In the genomic region with DNA sequence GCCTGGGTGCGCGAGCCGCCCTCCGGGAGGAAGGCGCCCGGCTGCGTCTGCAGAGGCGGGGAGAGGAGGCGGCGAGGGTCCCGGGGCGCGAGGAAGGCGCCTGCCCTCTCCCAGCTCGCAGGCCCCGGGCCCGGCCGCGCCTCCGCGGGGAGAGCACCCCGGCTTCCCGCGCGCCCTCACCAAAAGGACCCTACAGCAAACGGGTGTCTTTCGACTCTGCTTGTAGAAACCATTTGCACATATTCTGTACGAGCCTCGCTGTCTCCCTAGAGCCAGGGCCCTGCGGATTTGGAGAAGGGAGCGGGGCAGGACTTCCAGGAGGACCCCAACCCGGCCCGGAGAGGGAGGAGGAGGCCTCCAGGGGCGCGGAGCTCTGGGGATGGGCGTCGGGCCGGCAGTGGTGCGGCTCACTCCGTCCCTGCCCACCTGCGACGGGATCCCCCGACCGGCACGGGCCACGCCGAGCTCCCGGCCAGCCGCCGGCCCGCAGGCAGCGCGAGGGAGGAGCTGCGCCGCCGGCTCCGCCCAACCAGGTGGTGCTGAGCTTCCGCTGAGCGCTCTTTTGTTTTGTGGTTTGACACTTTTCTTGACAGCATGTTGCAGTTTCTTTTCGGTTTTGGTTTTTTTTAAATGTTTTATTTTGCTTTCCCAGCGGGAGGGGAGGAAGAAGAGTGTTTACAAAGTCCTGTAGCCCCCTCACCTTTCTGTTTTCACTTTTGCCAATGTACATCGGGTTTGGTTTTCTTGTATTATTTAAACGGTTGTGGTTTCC, we compare ENCODE assay signal across 8 cellular contexts.
DNase-seq lines count a peak whose midpoint lies in the region; ATAC-seq and TF ChIP-seq lines count a peak whose summit lies in the region.

No MANE protein-coding gene starts in this region.

- no peaks in the 10 kb centered on the region for H3K36me3 Mint-ChIP-seq in natural killer cell treated with Interleukin-12 subunit alpha and Interleukin-12 subunit beta and Interleukin-15 and Interleukin-18, amount 100 ng/mL, for 72 hours

- H3K36me3 ChIP-seq in upper lobe of left lung: peaks cover 0 to under 1% (median 0%) of the 10 kb centered on the region in 4 donors

- H3K4me3 ChIP-seq in dorsolateral prefrontal cortex: peak overlapping the region in 55 of 59 donors; percentile 0 to 57 (median 39)
- H3K4me3 ChIP-seq in upper lobe of left lung: peak overlapping the region; percentile 1 to 53 (median 41)

- DNase-seq in cardiac septum (ENCODE audit: low spot score) (peak; percentile 61), Right ventricle myocardium inferior (ENCODE audit: missing footprints) (no peak), UCSD-AML1 (lab: John Stamatoyannopoulos, UW; ENCODE audit: unreplicated experiment) (peak; percentile 71), dorsolateral prefrontal cortex (no peak), upper lobe of left lung (peak in 1 of 2 donors; percentile 86)
- peak; percentile 68 for DNase-seq in natural killer cell treated with Interleukin-12 subunit alpha and Interleukin-12 subunit beta and Interleukin-15 and Interleukin-18, amount 100 ng/mL, for 72 hours (ENCODE audit: low spot score)

- peaks cover 0 to 8% of the 10 kb centered on the region in 2 donors for H3K27me3 Mint-ChIP-seq in natural killer cell treated with Interleukin-12 subunit alpha and Interleukin-12 subunit beta and Interleukin-15 and Interleukin-18, amount 100 ng/mL, for 72 hours

- intact Hi-C loops in cardiac septum (cut with DNase I): no loop called here
- intact Hi-C loops in Right ventricle myocardium inferior (cut with DNase I): no loop called here
- intact Hi-C loops in dorsolateral prefrontal cortex (cut with DNase I): no loop called here

- 7 to 29% methylated on average over 32 to 47 of the region's 63 CpGs for whole genome bisulfite sequencing in upper lobe of left lung, 2 donors

- H3K27ac ChIP-seq in dorsolateral prefrontal cortex: no peak overlapping the region
- peak overlapping the region in 2 of 4 donors; percentile 40 to 52 for H3K27ac ChIP-seq in upper lobe of left lung

- peaks cover 0 to 27% (median 0%) of the 10 kb centered on the region in 45 donors for H3K27me3 ChIP-seq in dorsolateral prefrontal cortex
- H3K27me3 ChIP-seq in upper lobe of left lung: no peaks in the 10 kb centered on the region

- ATAC-seq in Right ventricle myocardium inferior (no peak), HG03432 (IDR thresholded peaks at IDR 0.05; ENCODE audit: unreplicated experiment) (peak; percentile 77), upper lobe of left lung (ENCODE audit: low FRiP score in 2 of 2) (peak in 1 of 2 donors; percentile 40), GM18861 (IDR thresholded peaks at IDR 0.05; ENCODE audit: unreplicated experiment) (no peak)
- peak; percentile 87 to 89 for ATAC-seq in natural killer cell treated with Interleukin-12 subunit alpha and Interleukin-12 subunit beta and Interleukin-15 and Interleukin-18, amount 100 ng/mL, for 72 hours

- H3K4me3 Mint-ChIP-seq in natural killer cell treated with Interleukin-12 subunit alpha and Interleukin-12 subunit beta and Interleukin-15 and Interleukin-18, amount 100 ng/mL, for 72 hours: peak overlapping the region; percentile 87

- H3K27ac Mint-ChIP-seq in natural killer cell treated with Interleukin-12 subunit alpha and Interleukin-12 subunit beta and Interleukin-15 and Interleukin-18, amount 100 ng/mL, for 72 hours: peak overlapping the region; percentile 70 to 76

- no peak for TF ChIP-seq POLR2A in upper lobe of left lung (IDR thresholded peaks at IDR 0.05)

- TF ChIP-seq CTCF in dorsolateral prefrontal cortex (IDR thresholded peaks at IDR 0.05 in 54 of 56, conservative IDR thresholded peaks at IDR 0.05 in 2 of 56; ENCODE audit: low read depth in 1 of 56, partially characterized antibody in 56 of 56) (no peak), upper lobe of left lung (IDR thresholded peaks at IDR 0.05) (no peak)

- peaks cover 0 to 15% (median 7%) of the 10 kb centered on the region in 4 donors for H3K4me1 ChIP-seq in upper lobe of left lung

- no peaks in the 10 kb centered on the region for H3K9me3 ChIP-seq in upper lobe of left lung

- no peaks in the 10 kb centered on the region for H3K9me3 Mint-ChIP-seq in natural killer cell treated with Interleukin-12 subunit alpha and Interleukin-12 subunit beta and Interleukin-15 and Interleukin-18, amount 100 ng/mL, for 72 hours

- H3K4me1 Mint-ChIP-seq in natural killer cell treated with Interleukin-12 subunit alpha and Interleukin-12 subunit beta and Interleukin-15 and Interleukin-18, amount 100 ng/mL, for 72 hours (ENCODE audit: low read depth in 2 of 2): peaks cover 31% of the 10 kb centered on the region in 2 donors

- TF ChIP-seq EP300 in upper lobe of left lung (IDR thresholded peaks at IDR 0.05): no peak

Comparison
In these comparisons a context has a peak if more than half of its experiments do, and no peak if none do; other contexts are left out.
1. DNase-seq: peak in cardiac septum (single experiment), UCSD-AML1 (single experiment) and natural killer cell treated with Interleukin-12 subunit alpha and Interleukin-12 subunit beta and Interleukin-15 and Interleukin-18, amount 100 ng/mL, for 72 hours (single experiment); none in Right ventricle myocardium inferior (single experiment) and dorsolateral prefrontal cortex (0 of 10).
2. ATAC-seq: peak in HG03432 (single experiment) and natural killer cell treated with Interleukin-12 subunit alpha and Interleukin-12 subunit beta and Interleukin-15 and Interleukin-18, amount 100 ng/mL, for 72 hours (2 of 2); none in Right ventricle myocardium inferior (single experiment) and GM18861 (single experiment).